ENCODE assay signal across 8 cellular contexts in genomic region chr15:77070180-77070499, GRCh38. TPM values are rescaled to one million over a fixed set of nuclear protein-coding genes. Genes with fewer than 3 reads are reported as not detected.
A peak's percentile ranks its signal among the peaks of the same experiment; 100 is the strongest.
DNase-seq lines count a peak whose midpoint lies in the region; ATAC-seq and TF ChIP-seq lines count a peak whose summit lies in the region.

No MANE protein-coding gene starts in this region.

- H4K91ac ChIP-seq in trophoblast cell (ENCODE audit: low read depth, low read length) = no peak overlapping the region

- TF ChIP-seq CTCF in DND-41 (IDR thresholded peaks at IDR 0.05; ENCODE audit: borderline replicate concordance, extremely low read depth, low read length, poor library complexity, severe bottlenecking) (no peak), PC-9 (conservative IDR thresholded peaks at IDR 0.05) (no peak), epithelial cell of proximal tubule (conservative IDR thresholded peaks at IDR 0.05; ENCODE audit: low read depth, low read length) (no peak), GM13976 (IDR thresholded peaks at IDR 0.05; ENCODE audit: borderline replicate concordance, control extremely low read depth, extremely low read depth, insufficient read depth, missing control alignments) (no peak)

- no peak overlapping the region for H2BK12ac ChIP-seq in trophoblast cell (ENCODE audit: low read length)

- H4K12ac ChIP-seq in trophoblast cell (ENCODE audit: low read depth, low read length) = peak overlapping the region; percentile 44

- H3F3A ChIP-seq in PC-9 (ENCODE audit: insufficient read depth, low read depth) = peaks cover 33% of the 10 kb centered on the region

- H2BK120ac ChIP-seq in trophoblast cell (ENCODE audit: insufficient read depth, low read length, poor library complexity) = peak overlapping the region; percentile 38

- H3K4me2 ChIP-seq in DND-41 (ENCODE audit: insufficient read depth, low read length) (peak overlapping the region; percentile 73), PC-9 (peak overlapping the region; percentile 92), trophoblast cell (ENCODE audit: low read length) (peak overlapping the region; percentile 97)

- DNase-seq in DND-41 = no peak
- DNase-seq in PC-9 = no peak
- DNase-seq in epithelial cell of proximal tubule (ENCODE audit: low read depth) = no peak
- no peak for DNase-seq in trophoblast cell
- no peak for DNase-seq in OCI-M2 (lab: John Stamatoyannopoulos, UW; ENCODE audit: unreplicated experiment)
- DNase-seq in NCI-H1092 (lab: John Stamatoyannopoulos, UW) = no peak
- no peak for DNase-seq in GM13976 (ENCODE audit: low spot score)
- no peak for DNase-seq in Ammon's horn (ENCODE audit: low spot score)

- ATAC-seq in DND-41 (ENCODE audit: insufficient read depth, low read depth) = no peak

- H3K79me1 ChIP-seq in trophoblast cell (ENCODE audit: low read length) = peaks cover 2% of the 10 kb centered on the region

- H3K9me2 ChIP-seq in PC-9 (ENCODE audit: insufficient read depth) = no peaks in the 10 kb centered on the region

- H3K9ac ChIP-seq in DND-41 (ENCODE audit: low read depth, low read length) (peak overlapping the region; percentile 84), trophoblast cell (ENCODE audit: low read length) (peak overlapping the region; percentile 96)

- peak overlapping the region; percentile 78 for H3K4ac ChIP-seq in trophoblast cell (ENCODE audit: low read depth, low read length)

- CTCF ChIA-PET in PC-9 (lab: Charles Lee) = no interaction called here

- peak overlapping the region; percentile 79 to 86 for H3K4me3 ChIP-seq in DND-41 (ENCODE audit: low read depth in 1 of 2, low read length in 2 of 2)
- H3K4me3 ChIP-seq in PC-9 = peak overlapping the region; percentile 88
- H3K4me3 ChIP-seq in epithelial cell of proximal tubule (ENCODE audit: low read depth, low read length) = peak overlapping the region; percentile 80
- peak overlapping the region; percentile 90 for H3K4me3 ChIP-seq in trophoblast cell (ENCODE audit: low read depth, low read length)

- H3K36me3 ChIP-seq in DND-41 (ENCODE audit: insufficient read depth, low read length) (no peaks in the 10 kb centered on the region), PC-9 (ENCODE audit: low read depth) (no peaks in the 10 kb centered on the region), trophoblast cell (ENCODE audit: control insufficient read depth in 1 of 2, insufficient read depth in 2 of 2, low read length in 2 of 2) (no peaks in the 10 kb centered on the region)

- peaks cover 28% of the 10 kb centered on the region for H3K4me1 ChIP-seq in DND-41 (ENCODE audit: insufficient read depth, low read length)
- H3K4me1 ChIP-seq in PC-9 (replicated peaks; ENCODE audit: insufficient read depth) = peaks cover 50% of the 10 kb centered on the region
- H3K4me1 ChIP-seq in trophoblast cell (ENCODE audit: control insufficient read depth in 1 of 2, insufficient read depth in 2 of 2, low read length in 2 of 2) = peaks cover 0 to 5% of the 10 kb centered on the region in 2 experiments

- intact Hi-C loops in PC-9 (cut with micrococcal nuclease; ENCODE audit: unreplicated experiment) = no loop called here

- peak overlapping the region; percentile 81 for H4K8ac ChIP-seq in trophoblast cell (ENCODE audit: low read depth, low read length)

- H3K9me3 ChIP-seq in DND-41 (ENCODE audit: insufficient read depth, low read length, severe bottlenecking) (no peaks in the 10 kb centered on the region), PC-9 (ENCODE audit: insufficient read depth, low read depth) (no peaks in the 10 kb centered on the region), trophoblast cell (ENCODE audit: insufficient read depth, low read depth, low read length) (no peaks in the 10 kb centered on the region)

- peak overlapping the region; percentile 68 for H3K18ac ChIP-seq in trophoblast cell (ENCODE audit: low read length)

- H3K27me3 ChIP-seq in DND-41 (ENCODE audit: insufficient read depth, low read length, poor library complexity) (no peaks in the 10 kb centered on the region), PC-9 (ENCODE audit: insufficient read depth, low read depth) (no peaks in the 10 kb centered on the region), trophoblast cell (ENCODE audit: insufficient read depth, low read length) (no peaks in the 10 kb centered on the region)

- H2AK5ac ChIP-seq in trophoblast cell (ENCODE audit: low read length) = no peak overlapping the region

- H3K27ac ChIP-seq in DND-41 (ENCODE audit: low read length) (peak overlapping the region; percentile 75), PC-9 (no peak overlapping the region), trophoblast cell (ENCODE audit: low read depth, low read length) (no peak overlapping the region)

- POLR2A ChIA-PET in PC-9 (lab: Charles Lee; ENCODE audit: unreplicated experiment) = interaction anchor here (0.8 kb wide), 1 partner anchor 999 kb away, joined by 3 read pairs; no protein-coding TSS in a partner anchor

- peak overlapping the region; percentile 75 for H3K14ac ChIP-seq in trophoblast cell (ENCODE audit: low read length)

- H3K79me2 ChIP-seq in DND-41 (ENCODE audit: insufficient read depth, low read length) = peaks cover 54% of the 10 kb centered on the region
- H3K79me2 ChIP-seq in PC-9 (ENCODE audit: low read depth) = peaks cover 48% of the 10 kb centered on the region
- H3K79me2 ChIP-seq in trophoblast cell (ENCODE audit: control insufficient read depth, insufficient read depth, low read length, poor library complexity) = peaks cover 4% of the 10 kb centered on the region

- peaks cover 21% of the 10 kb centered on the region for H4K20me1 ChIP-seq in DND-41 (ENCODE audit: insufficient read depth, low read length)
- no peaks in the 10 kb centered on the region for H4K20me1 ChIP-seq in PC-9 (ENCODE audit: insufficient read depth)

- in situ Hi-C loops in GM13976 (cut with MboI; ENCODE audit: low sequenced_read_pairs, unreplicated experiment) = no loop called here

- no CpG with 5 or more reads among the region's 18 CpGs for WGBS in trophoblast cell (ENCODE audit: extremely low coverage, insufficient coverage, insufficient read length)

- peak overlapping the region; percentile 32 for H2BK5ac ChIP-seq in trophoblast cell (ENCODE audit: low read depth, low read length, poor library complexity)

- no peak overlapping the region for H3K23ac ChIP-seq in trophoblast cell (ENCODE audit: low read length)

- no TSS peak for BruUV-seq in PC-9 (replicated peaks; lab: Mats Ljungman, UMichigan)

- H2AFZ ChIP-seq in DND-41 (ENCODE audit: low read depth, low read length) (peak overlapping the region; percentile 73), PC-9 (peak overlapping the region; percentile 82), trophoblast cell (ENCODE audit: insufficient read depth, low read length, poor library complexity) (peak overlapping the region; percentile 82)

RNA-seq across cellular contexts. Expression of gene TSPAN3, which starts 0.8 kb away (rescaled TPM):
- total RNA-seq in PC-9 (2021) (133 and 151 TPM in 2 replicates), epithelial cell of proximal tubule (252 and 290 TPM in 2 replicates)
- polyA plus RNA-seq in trophoblast cell (2013) = 93.4 and 95.8 TPM in 2 replicates
